Comparison of ENCODE assay signal across 9 cellular contexts in the genomic region with DNA sequence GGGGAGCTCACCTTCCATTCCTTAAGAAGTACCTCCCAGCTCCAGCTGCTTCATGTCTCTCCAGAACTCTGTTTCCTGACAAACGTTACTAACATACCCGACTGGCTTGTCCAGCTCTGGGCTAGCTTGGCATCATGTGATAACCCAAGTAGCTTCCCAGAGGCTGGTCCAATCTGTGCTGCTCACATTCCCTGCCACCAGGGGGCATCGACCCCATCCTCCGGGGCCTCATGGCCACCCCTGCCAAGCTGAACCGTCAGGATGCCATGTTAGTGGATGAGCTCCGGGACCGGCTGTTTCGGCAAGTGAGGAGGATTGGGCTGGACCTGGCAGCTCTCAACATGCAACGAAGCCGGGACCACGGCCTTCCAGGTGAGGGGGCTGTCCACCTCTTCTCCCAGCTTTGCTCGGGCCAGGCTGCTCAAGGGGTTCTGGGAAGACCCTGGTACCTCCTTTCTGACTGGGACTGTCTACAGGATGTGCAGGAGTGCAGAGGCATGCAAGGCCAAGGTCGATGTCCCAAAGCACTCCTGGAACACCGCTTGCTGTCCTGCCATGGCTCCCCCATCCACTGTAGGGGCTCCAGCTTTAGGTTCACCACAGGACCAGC.
DNase-seq lines count a peak whose midpoint lies in the region; ATAC-seq and TF ChIP-seq lines count a peak whose summit lies in the region.
"Had no signal": no experiment of that assay in that cellular context is flagged by ENCODE, and none has a peak within 500 bp of the region (broad histone marks: within the 10 kb centered on the region; RNA-seq: fewer than 3 reads in every experiment).

No MANE protein-coding gene starts in this region.

- DNase-seq in NCI-H187 (lab: John Stamatoyannopoulos, UW) = peak; percentile 18 to 43
- no peak for DNase-seq in NCI-H187 treated with DMSO at 0.1 percent for 48 hours (lab: John Stamatoyannopoulos, UW)
- DNase-seq in SW480 (ENCODE audit: low spot score) = peak; percentile 64
- DNase-seq in adipocyte (ENCODE audit: low read depth) = peak; percentile 26
- DNase-seq in kidney glomerular epithelial cell (lab: John Stamatoyannopoulos, UW) = peak; percentile 30
- peak; percentile 32 to 36 for DNase-seq in stimulated activated CD8-positive, alpha-beta memory T cell treated with anti-CD3 and anti-CD28 coated beads, Interleukin-15, amount 100 ng/mL, for 48 hours (ENCODE audit: low read depth in 2 of 2)

- no peaks in the 10 kb centered on the region for H3K36me3 ChIP-seq in adipocyte (ENCODE audit: control insufficient read depth, insufficient read depth, low read length, severe bottlenecking)
- H3K36me3 ChIP-seq: BLaER1 had no signal

- H3K9ac ChIP-seq in adipocyte (ENCODE audit: low read length) = no peak overlapping the region
- H3K9ac ChIP-seq: BLaER1 had no signal

- H3K9me3 ChIP-seq in adipocyte (ENCODE audit: control insufficient read depth, low read length) = no peaks in the 10 kb centered on the region
- H3K9me3 ChIP-seq: BLaER1 had no signal

- no peaks in the 10 kb centered on the region for H3K4me1 ChIP-seq in adipocyte (ENCODE audit: control insufficient read depth, insufficient read depth, low read length)

- TF ChIP-seq CTCF in LNCAP (IDR thresholded peaks at IDR 0.05) = peak; percentile 62

- H3K4me3 ChIP-seq in adipocyte (ENCODE audit: low read length) = no peak overlapping the region
- H3K4me3 ChIP-seq: BLaER1 had no signal

- peaks cover 48% of the 10 kb centered on the region for H3K27me3 ChIP-seq in adipocyte (replicated peaks; ENCODE audit: control insufficient read depth, insufficient read depth, low read length)
- H3K27me3 ChIP-seq: BLaER1 had no signal

- no peak for ATAC-seq in GM19463 (IDR thresholded peaks at IDR 0.05; ENCODE audit: unreplicated experiment)
